ENCODE assay signal across 9 cellular contexts in the genomic region with DNA sequence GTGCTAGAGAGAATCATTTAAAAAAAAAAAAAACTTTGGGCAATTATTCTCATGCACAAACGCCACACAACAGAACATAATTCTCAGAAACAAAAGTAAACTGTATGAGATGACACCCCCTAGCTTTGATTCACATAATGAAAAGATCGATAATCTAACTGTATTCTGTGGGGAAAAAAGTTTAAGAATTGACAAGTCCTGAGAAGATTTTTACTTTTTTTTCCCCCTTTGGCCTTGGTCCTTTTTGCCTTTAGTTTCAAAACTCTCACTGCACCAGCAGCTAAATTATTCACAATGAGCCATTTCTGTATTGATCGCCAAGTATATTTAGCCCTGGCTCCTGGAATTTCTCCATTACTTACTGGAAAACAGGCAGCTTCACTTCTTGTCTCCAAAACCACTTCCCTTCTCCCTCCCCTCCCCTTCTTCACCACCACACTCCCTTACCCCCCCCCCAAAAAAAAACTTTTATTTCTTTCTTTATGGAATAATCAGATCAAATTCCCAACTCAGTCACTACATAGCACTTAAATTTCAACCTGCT. TPM values are rescaled to one million over a fixed set of nuclear protein-coding genes. Genes with fewer than 3 reads are reported as not detected.
DNase-seq lines count a peak whose midpoint lies in the region; FAIRE-seq and TF ChIP-seq lines count a peak whose summit lies in the region.
"Had no signal": no experiment of that assay in that cellular context is flagged by ENCODE, and none has a peak within 500 bp of the region (broad histone marks: within the 10 kb centered on the region; RNA-seq: fewer than 3 reads in every experiment).

No MANE protein-coding gene starts in this region.

- intact Hi-C loops in activated CD4-positive, alpha-beta T cell treated with anti-CD3 and anti-CD28 coated beads, Interleukin-2, amount 10 ng/mL, durations not matched to agents 24 days and 14 days (cut with micrococcal nuclease) = no loop called here

- H3K9me3 ChIP-seq in keratinocyte (ENCODE audit: control insufficient read depth, low read depth, low read length) (no peaks in the 10 kb centered on the region), suprapubic skin (no peaks in the 10 kb centered on the region)

- peak overlapping the region; percentile 61 for H2AFZ ChIP-seq in keratinocyte (ENCODE audit: control insufficient read depth, low read length)

- H3K9me3 Mint-ChIP-seq in activated CD4-positive, alpha-beta T cell treated with anti-CD3 and anti-CD28 coated beads, Interleukin-2, amount 10 ng/mL, durations not matched to agents 24 days and 14 days = no peaks in the 10 kb centered on the region
- H3K9me3 Mint-ChIP-seq in activated naive CD8-positive, alpha-beta T cell (ENCODE audit: low read depth) = no peaks in the 10 kb centered on the region

- H3K4me1 Mint-ChIP-seq in activated CD4-positive, alpha-beta T cell treated with anti-CD3 and anti-CD28 coated beads, Interleukin-2, amount 10 ng/mL, durations not matched to agents 24 days and 14 days = peaks cover 28% of the 10 kb centered on the region
- peaks cover 55% of the 10 kb centered on the region for H3K4me1 Mint-ChIP-seq in activated naive CD8-positive, alpha-beta T cell (ENCODE audit: low read depth)

- peak overlapping the region; percentile 92 for H3K4me2 ChIP-seq in keratinocyte (ENCODE audit: control insufficient read depth, extremely low read depth, insufficient read depth, low read depth, low read length)

- dilution Hi-C loops in keratinocyte (cut with MboI; ENCODE audit: extremely low pct_ligation_motif_present, low sequenced_read_pairs) = no loop called here

- H3K27me3 Mint-ChIP-seq in activated CD4-positive, alpha-beta T cell treated with anti-CD3 and anti-CD28 coated beads, Interleukin-2, amount 10 ng/mL, durations not matched to agents 24 days and 14 days = peaks cover 64% of the 10 kb centered on the region
- H3K27me3 Mint-ChIP-seq in activated naive CD8-positive, alpha-beta T cell = peaks cover 19% of the 10 kb centered on the region

- peak; percentile 72 for FAIRE-seq in keratinocyte (lab: Jason Lieb, UNC)

- DNase-seq in activated CD4-positive, alpha-beta T cell treated with anti-CD3 and anti-CD28 coated beads, Interleukin-2, amount 10 ng/mL, durations not matched to agents 24 days and 14 days = no peak
- DNase-seq in activated CD4-positive, alpha-beta T cell treated with anti-CD3 and anti-CD28 coated beads for 48 hours = no peak
- DNase-seq in keratinocyte (ENCODE audit: low read depth, low spot score) (no peak), suprapubic skin (ENCODE audit: low spot score in 2 of 2) (no peak), DMS153 (lab: John Stamatoyannopoulos, UW) (no peak), DMS 273 (lab: John Stamatoyannopoulos, UW; ENCODE audit: unreplicated experiment) (no peak)
- no peak for DNase-seq in central memory CD4-positive, alpha-beta T cell

- TF ChIP-seq CTCF in keratinocyte (optimal IDR thresholded peaks at IDR 0.05 in 1 of 3, IDR thresholded peaks at IDR 0.05 in 1 of 3, conservative IDR thresholded peaks at IDR 0.05 in 1 of 3; ENCODE audit: extremely low read depth in 1 of 3, insufficient read depth in 2 of 3, low read length in 3 of 3) (no peak), suprapubic skin (IDR thresholded peaks at IDR 0.05) (no peak)

- peaks cover 3% of the 10 kb centered on the region for H3K79me2 ChIP-seq in keratinocyte (ENCODE audit: control insufficient read depth, insufficient read depth, low read length)

- H3K27me3 ChIP-seq in keratinocyte (ENCODE audit: control insufficient read depth, extremely low read depth, insufficient read depth, low read length) (no peaks in the 10 kb centered on the region), suprapubic skin (no peaks in the 10 kb centered on the region)

- no peaks in the 10 kb centered on the region for H4K20me1 ChIP-seq in keratinocyte (ENCODE audit: control insufficient read depth, extremely low read depth, insufficient read depth, low read length)

- H3K9ac ChIP-seq in keratinocyte (ENCODE audit: control insufficient read depth, extremely low read depth, insufficient read depth, low read length) = peak overlapping the region; percentile 89

- peak overlapping the region; percentile 94 for H3K27ac ChIP-seq in keratinocyte (ENCODE audit: control insufficient read depth, insufficient read depth, low read length)
- peak overlapping the region; percentile 96 for H3K27ac ChIP-seq in suprapubic skin
- H3K27ac ChIP-seq: C4-2B had no signal

- peak overlapping the region; percentile 88 for H3K4me3 Mint-ChIP-seq in activated CD4-positive, alpha-beta T cell treated with anti-CD3 and anti-CD28 coated beads, Interleukin-2, amount 10 ng/mL, durations not matched to agents 24 days and 14 days
- H3K4me3 Mint-ChIP-seq in activated naive CD8-positive, alpha-beta T cell = peak overlapping the region; percentile 95

- no peak for TF ChIP-seq EP300 in suprapubic skin (IDR thresholded peaks at IDR 0.05)

- TF ChIP-seq POLR2A in suprapubic skin (IDR thresholded peaks at IDR 0.05) = no peak

- no peaks in the 10 kb centered on the region for H3K36me3 Mint-ChIP-seq in activated CD4-positive, alpha-beta T cell treated with anti-CD3 and anti-CD28 coated beads, Interleukin-2, amount 10 ng/mL, durations not matched to agents 24 days and 14 days (ENCODE audit: low read depth)
- H3K36me3 Mint-ChIP-seq in activated naive CD8-positive, alpha-beta T cell = no peaks in the 10 kb centered on the region

- no peaks in the 10 kb centered on the region for H3K36me3 ChIP-seq in keratinocyte (ENCODE audit: control insufficient read depth in 2 of 2, extremely low read depth in 1 of 2, insufficient read depth in 2 of 2, low read length in 2 of 2)
- no peaks in the 10 kb centered on the region for H3K36me3 ChIP-seq in suprapubic skin

- H3K4me1 ChIP-seq in keratinocyte (ENCODE audit: control insufficient read depth, extremely low read depth, insufficient read depth, low read length) (peaks cover 20% of the 10 kb centered on the region), suprapubic skin (peaks cover 49% of the 10 kb centered on the region)

- H3K9me1 ChIP-seq in keratinocyte (ENCODE audit: control insufficient read depth, extremely low read depth, insufficient read depth, low read length) = no peaks in the 10 kb centered on the region

- H3K4me3 ChIP-seq in keratinocyte (ENCODE audit: control insufficient read depth in 2 of 3, extremely low read depth in 1 of 3, insufficient read depth in 2 of 3, low read depth in 1 of 3, low read length in 3 of 3) = peak overlapping the region; percentile 52 to 95 (median 72)
- peak overlapping the region; percentile 75 for H3K4me3 ChIP-seq in suprapubic skin

- H3K27ac Mint-ChIP-seq in activated CD4-positive, alpha-beta T cell treated with anti-CD3 and anti-CD28 coated beads, Interleukin-2, amount 10 ng/mL, durations not matched to agents 24 days and 14 days = no peak overlapping the region
- peak overlapping the region; percentile 89 for H3K27ac Mint-ChIP-seq in activated naive CD8-positive, alpha-beta T cell

- 18% methylated on average over 3 of the region's 3 CpGs for WGBS in suprapubic skin

RNA-seq across cellular contexts. Expression of gene IKZF2, which starts 2.0 kb away (rescaled TPM):
- 1.7 and 1.9 TPM in 2 replicates for total RNA-seq in activated CD4-positive, alpha-beta T cell treated with anti-CD3 and anti-CD28 coated beads, Interleukin-2, amount 10 ng/mL, durations not matched to agents 24 days and 14 days
- 7.1 to 12.3 TPM (median 8.2 TPM) in 3 replicates for polyA plus RNA-seq in keratinocyte
- 1.3 TPM for polyA plus RNA-seq in keratinocyte (2011; ENCODE audit: low read depth)
- polyA plus RNA-seq in keratinocyte (2011; cell fraction: cytosol; rRNA removed) = 2.3 and 5.5 TPM in 2 replicates
- polyA plus RNA-seq in keratinocyte (2011; cell fraction: nucleus; rRNA removed) = 13.3 and 14.6 TPM in 2 replicates
- 3.6 and 4.3 TPM in 2 replicates for polyA plus RNA-seq in keratinocyte (2012; ENCODE audit: low replicate concordance)
- polyA minus RNA-seq in keratinocyte = 12.6 to 57.2 TPM (median 43.7 TPM) in 3 replicates
- polyA minus RNA-seq in keratinocyte (2011; cell fraction: cytosol; rRNA and poly(A)+ RNA removed) = 12.3 TPM
- 33.8 and 72.4 TPM in 2 replicates for polyA minus RNA-seq in keratinocyte (2011; cell fraction: nucleus; rRNA and poly(A)+ RNA removed)
- 10 to 100 TPM; 38.3 to 95.3 (median 66.5) TPM for total RNA-seq in suprapubic skin

Comparison
In these comparisons a context has a peak if more than half of its experiments do, and no peak if none do; other contexts are left out.
1. RNA of gene IKZF2, which starts 2.0 kb away (total RNA-seq): 38.3 to 95.3 TPM in suprapubic skin; 1.7 to 1.9 TPM in activated CD4-positive, alpha-beta T cell treated with anti-CD3 and anti-CD28 coated beads, Interleukin-2, amount 10 ng/mL, durations not matched to agents 24 days and 14 days; every median in the first group is over 10 times any median in the second.